In genomic region chr1:99590578-99591209, GRCh38 we compare ENCODE assay signal across 10 cellular contexts. TPM values are rescaled to one million over a fixed set of nuclear protein-coding genes. Genes with fewer than 3 reads are reported as not detected.
DNase-seq lines count a peak whose midpoint lies in the region; ATAC-seq and TF ChIP-seq lines count a peak whose summit lies in the region.
"Had no signal": no experiment of that assay in that cellular context is flagged by ENCODE, and none has a peak within 500 bp of the region (broad histone marks: within the 10 kb centered on the region; RNA-seq: fewer than 3 reads in every experiment).

No MANE protein-coding gene starts in this region.

- no peaks in the 10 kb centered on the region for H3K9me3 ChIP-seq in prostate gland

- TF ChIP-seq CTCF in foreskin keratinocyte (conservative IDR thresholded peaks at IDR 0.05) (no peak), prostate gland (IDR thresholded peaks at IDR 0.05) (no peak)

- intact Hi-C loops in prostate gland (cut with DNase I): no loop called here

- no peaks in the 10 kb centered on the region for H3K36me3 ChIP-seq in prostate gland

- H3K27ac ChIP-seq in foreskin keratinocyte (peak overlapping the region; percentile 46), prostate gland (no peak overlapping the region)

- peak; percentile 81 for DNase-seq in H4 (ENCODE audit: low spot score)
- DNase-seq in T1000 (lab: John Stamatoyannopoulos, UW): peak; percentile 27
- peak; percentile 65 to 79 for DNase-seq in foreskin keratinocyte
- peak; percentile 97 for DNase-seq in renal cortical epithelial cell (ENCODE audit: low read depth)
- no peak for DNase-seq in HuH-7.5 (ENCODE audit: low spot score)
- DNase-seq in Kasumi-1 (lab: John Stamatoyannopoulos, UW): no peak
- no peak for DNase-seq in prostate gland (ENCODE audit: low spot score)
- no peak for DNase-seq in activated gamma-delta T cell (lab: John Stamatoyannopoulos, UW)

- no peak for TF ChIP-seq POLR2A in prostate gland (IDR thresholded peaks at IDR 0.05)

- ATAC-seq in foreskin keratinocyte: peak; percentile 99

- H3K4me1 ChIP-seq in foreskin keratinocyte (no peaks in the 10 kb centered on the region), prostate gland (replicated peaks) (no peaks in the 10 kb centered on the region)

- no peaks in the 10 kb centered on the region for H3K27me3 ChIP-seq in foreskin keratinocyte
- H3K27me3 ChIP-seq in prostate gland (replicated peaks; ENCODE audit: insufficient read depth): no peaks in the 10 kb centered on the region

- H3K4me3 ChIP-seq in prostate gland: no peak overlapping the region

- WGBS in prostate gland: 56% methylated on average over 4 of the region's 4 CpGs

RNA-seq across cellular contexts. Expression of gene PALMD, which starts 55.2 kb away (rescaled TPM):
- total RNA-seq in H4 (2014; rRNA removed; shearing (Covaris generic)): 0.21 TPM in 1 of 2 replicates, not detected in the other
- total RNA-seq in foreskin keratinocyte (0.95 and 1.0 TPM in 2 replicates), renal cortical epithelial cell (0.20 TPM in 1 of 2 replicates, not detected in the other), prostate gland (10 to 100 TPM; 17.8 to 18.2 TPM)
- polyA plus RNA-seq in foreskin keratinocyte: 0.60 and 0.66 TPM in 2 replicates
- total RNA-seq: activated CD8-positive, alpha-beta memory T cell treated with anti-CD3 and anti-CD28 coated beads for 36 hours; OCI-LY7 had no signal

Comparison
In these comparisons a context has a peak if more than half of its experiments do, and no peak if none do; other contexts are left out.
1. DNase-seq: peak in H4 (single experiment), T1000 (single experiment), foreskin keratinocyte (2 of 2) and renal cortical epithelial cell (single experiment); none in HuH-7.5 (single experiment), Kasumi-1 (0 of 2), prostate gland (single experiment) and activated gamma-delta T cell (single experiment).